Comparison of ENCODE assay signal across 9 cellular contexts in the genomic region with DNA sequence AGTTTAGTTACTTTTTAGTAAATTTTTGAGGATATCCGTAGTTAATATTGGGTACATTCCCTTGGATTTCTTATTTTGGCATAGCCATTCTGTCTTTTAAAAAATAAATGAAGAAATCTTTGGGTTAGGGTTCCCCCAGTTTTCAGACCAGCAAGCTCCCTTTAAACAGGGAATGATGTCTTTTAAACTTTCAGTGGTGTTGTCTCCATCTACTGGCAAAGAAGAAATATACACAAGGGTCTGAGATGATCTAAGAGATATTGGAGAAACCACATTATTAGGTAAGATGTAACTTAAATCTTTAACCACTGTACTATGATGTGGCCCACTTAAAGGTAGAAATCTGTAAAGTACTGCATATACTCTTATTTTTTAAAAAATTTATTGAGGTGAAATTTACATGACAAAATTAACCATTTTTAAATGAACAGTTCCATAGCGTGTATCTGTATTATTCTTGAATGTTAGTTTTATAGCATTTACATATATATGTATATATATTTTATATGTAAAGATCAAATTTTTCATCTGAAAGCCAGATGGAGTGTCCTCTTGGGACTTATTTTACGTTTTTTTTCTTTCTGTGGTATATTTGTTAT. TPM values are rescaled to one million over a fixed set of nuclear protein-coding genes. Genes with fewer than 3 reads are reported as not detected.
A peak's percentile ranks its signal among the peaks of the same experiment; 100 is the strongest.
DNase-seq lines count a peak whose midpoint lies in the region; ATAC-seq, FAIRE-seq and TF ChIP-seq lines count a peak whose summit lies in the region.
"Had no signal": no experiment of that assay in that cellular context is flagged by ENCODE, and none has a peak within 500 bp of the region (broad histone marks: within the 10 kb centered on the region; RNA-seq: fewer than 3 reads in every experiment).

No MANE protein-coding gene starts in this region.

- no peak overlapping the region for H2AFZ ChIP-seq in K562 (ENCODE audit: low read depth, low read length)

- no TSS peak for BruUV-seq in K562 (replicated peaks; lab: Mats Ljungman, UMichigan)

- H3K9me3 ChIP-seq in heart right ventricle (no peaks in the 10 kb centered on the region), right atrium auricular region (no peaks in the 10 kb centered on the region), K562 (replicated peaks; ENCODE audit: control insufficient read depth, insufficient read depth, low read depth, low read length) (no peaks in the 10 kb centered on the region)

- TF ChIP-seq CTCF in heart right ventricle (IDR thresholded peaks at IDR 0.05) (peak in 8 of 9 donors; percentile 16 to 67 (median 58)), right atrium auricular region (IDR thresholded peaks at IDR 0.05) (peak in 1 of 2 donors; percentile 65), K562 (IDR thresholded peaks at IDR 0.05 in 2 of 3, conservative IDR thresholded peaks at IDR 0.05 in 1 of 3; ENCODE audit: insufficient read depth in 2 of 3, low read depth in 1 of 3, low read length in 3 of 3) (peak; percentile 41 to 66 (median 44); a peak in 4 of 6 replicates)

- TF ChIP-seq EP300 in K562 (IDR thresholded peaks at IDR 0.05; ENCODE audit: low read length) = no peak

- POLR2A ChIA-PET in K562 (lab: Yijun Ruan, JAX) = interaction anchor here (1.3 kb wide), 2 partner anchors 20 to 31 kb away, joined by 3 to 4 read pairs; no protein-coding TSS in a partner anchor

- in situ Hi-C loops in K562 (cut with MboI) = no loop called here

- H3K4me3 ChIP-seq in heart right ventricle (no peak overlapping the region), right atrium auricular region (no peak overlapping the region), K562 (no peak overlapping the region)

- CTCF ChIA-PET in K562 (lab: Yijun Ruan, JAX; ENCODE audit: low intra/inter-chr PET ratio) = interaction anchor here (0.6 to 2.0 kb wide), 2 partner anchors 122 to 282 kb away, joined by 3 to 5 read pairs; no protein-coding TSS in a partner anchor

- ATAC-seq in heart right ventricle (no peak), K562 (peak; percentile 84), left colon (peak; percentile 66)

- H3K36me3 ChIP-seq in heart right ventricle (peaks cover 0 to 87% (median 15%) of the 10 kb centered on the region in 9 donors), right atrium auricular region (peaks cover 48% of the 10 kb centered on the region), K562 (ENCODE audit: control insufficient read depth, insufficient read depth, low read length) (peaks cover 80% of the 10 kb centered on the region)

- H3K9me1 ChIP-seq in K562 (ENCODE audit: control insufficient read depth, insufficient read depth, low read length) = no peaks in the 10 kb centered on the region

- no peak for TF ChIP-seq POLR2A in K562 (conservative IDR thresholded peaks at IDR 0.05)

- H3K27ac ChIP-seq in heart right ventricle (no peak overlapping the region), right atrium auricular region (no peak overlapping the region), K562 (ENCODE audit: extremely low read depth, low read depth, low read length) (no peak overlapping the region)

- 76 to 82% methylated on average over 3 of the region's 3 CpGs for WGBS in heart right ventricle, 2 donors
- 67% methylated on average over 3 of the region's 3 CpGs for WGBS in K562 (ENCODE audit: insufficient coverage, low coverage, missing lambda C conversion rate)

- DNase-seq in heart right ventricle (no peak), right atrium auricular region (ENCODE audit: low spot score) (no peak), NCI-H2227 (lab: John Stamatoyannopoulos, UW; ENCODE audit: unreplicated experiment) (peak; percentile 10), K562 (ENCODE audit: extremely low read depth in 1 of 4, low spot score in 3 of 4) (peak; percentile 30 to 43 (median 37)), left colon (no peak), urothelium cell line (ENCODE audit: low spot score) (peak; percentile 17), NCI-H2107 (lab: John Stamatoyannopoulos, UW) (no peak), NCI-H2196 treated with DMSO at 0.1 percent for 48 hours (lab: John Stamatoyannopoulos, UW; ENCODE audit: unreplicated experiment) (no peak)

- H3K79me2 ChIP-seq in K562 (ENCODE audit: control insufficient read depth, insufficient read depth, low read length) = peaks cover 8% of the 10 kb centered on the region; the same call in 1 of the 3 replicates

- no peaks in the 10 kb centered on the region for H3K27me3 ChIP-seq in heart right ventricle
- H3K27me3 ChIP-seq in right atrium auricular region = no peaks in the 10 kb centered on the region
- no peaks in the 10 kb centered on the region for H3K27me3 ChIP-seq in K562 (ENCODE audit: control insufficient read depth in 2 of 2, insufficient read depth in 2 of 2, low read length in 2 of 2)

- FAIRE-seq in K562 (lab: Jason Lieb, UNC) (peak; percentile 68), urothelium cell line (lab: Jason Lieb, UNC) (no peak)
- FAIRE-seq: colon had no signal

- H3K4me1 ChIP-seq in heart right ventricle (no peaks in the 10 kb centered on the region), right atrium auricular region (no peaks in the 10 kb centered on the region), K562 (replicated peaks in 1 of 2; ENCODE audit: control insufficient read depth in 2 of 2, insufficient read depth in 2 of 2, low read length in 2 of 2) (no peaks in the 10 kb centered on the region)

- no peak overlapping the region for H3K4me2 ChIP-seq in K562 (ENCODE audit: insufficient read depth, low read length)

- intact Hi-C loops in heart right ventricle (cut with DNase I) (loop anchor here in 1 of 10 donors (5.0 kb wide), 1 partner anchor 75 kb away; a partner anchor contains a TSS), K562 (cut with micrococcal nuclease) (loop anchor here (10.0 kb wide), 1 partner anchor 287 kb away; no protein-coding TSS in a partner anchor), left colon (cut with DNase I, micrococcal nuclease) (no loop called here)

- H3K9ac ChIP-seq in K562 (ENCODE audit: insufficient read depth in 1 of 2, low read depth in 2 of 2, low read length in 2 of 2) = no peak overlapping the region

- no peaks in the 10 kb centered on the region for H4K20me1 ChIP-seq in K562 (replicated peaks; ENCODE audit: control insufficient read depth, insufficient read depth, low read length)

- TF ChIP-seq RAD21 in K562 (CRISPR knock-in tag; conservative IDR thresholded peaks at IDR 0.05 in 1 of 2, IDR thresholded peaks at IDR 0.05 in 1 of 2) = peak; percentile 51 to 65

TF ChIP-seq in K562, 482 proteins besides CTCF, POLR2A, EP300 and RAD21:
- TF ChIP-seq GATA2 (CRISPR knock-in tag; IDR thresholded peaks at IDR 0.05) = peak; percentile 65; the same call in 1 of the 2 replicates
- TF ChIP-seq NFE2 (IDR thresholded peaks at IDR 0.05; ENCODE audit: low read depth) = no peak
- TF ChIP-seq SMC3 (conservative IDR thresholded peaks at IDR 0.05; ENCODE audit: insufficient read depth, low read depth, low read length) = 0 out of 2 replicates have a peak, but pooled peaks have one; percentile 7
- no peak for TF ChIP-seq PRPF4 (IDR thresholded peaks at IDR 0.05; ENCODE audit: insufficient read depth, low read depth, low read length, poor library complexity, severe bottlenecking)
- TF ChIP-seq, protein P1, sequence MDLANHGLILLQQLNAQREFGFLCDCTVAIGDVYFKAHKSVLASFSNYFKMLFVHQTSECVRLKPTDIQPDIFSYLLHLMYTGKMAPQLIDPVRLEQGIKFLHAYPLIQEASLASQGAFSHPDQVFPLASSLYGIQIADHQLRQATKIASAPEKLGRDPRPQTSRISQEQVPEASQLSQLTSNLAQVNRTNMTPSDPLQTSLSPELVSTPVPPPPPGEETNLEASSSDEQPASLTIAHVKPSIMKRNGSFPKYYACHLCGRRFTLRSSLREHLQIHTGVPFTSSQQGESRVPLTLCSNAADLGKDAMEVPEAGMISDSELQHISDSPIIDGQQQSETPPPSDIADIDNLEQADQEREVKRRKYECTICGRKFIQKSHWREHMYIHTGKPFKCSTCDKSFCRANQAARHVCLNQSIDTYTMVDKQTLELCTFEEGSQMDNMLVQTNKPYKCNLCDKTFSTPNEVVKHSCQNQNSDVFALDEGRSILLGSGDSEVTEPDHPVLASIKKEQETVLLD (IDR thresholded peaks at IDR 0.05) = no peak
- 0 out of 4 replicates have a peak, but pooled peaks of 1 of the 2 experiments have one; percentile 32 for TF ChIP-seq MAZ (CRISPR knock-in tag; conservative IDR thresholded peaks at IDR 0.05 in 1 of 2, IDR thresholded peaks at IDR 0.05 in 1 of 2)

RNA-seq across cellular contexts. Expression of a gene that starts 35.1 kb away (rescaled TPM):
- total RNA-seq in heart right ventricle = 100 to 1,000 TPM in 1 of 10 donors, 10 to 100 TPM in 9; 64.5 to 105 (median 81.4) TPM
- polyA plus RNA-seq in heart right ventricle = 10 to 100 TPM; 30.4 to 86.6 TPM
- total RNA-seq in right atrium auricular region = 10 to 100 TPM; 27.2 to 34.5 TPM
- 59.3 and 164 TPM in 2 replicates for total RNA-seq in K562 (2011; cell fraction: chromatin; rRNA removed; ENCODE audit: low replicate concordance)
- total RNA-seq in K562 (2011; cell fraction: nucleolus; rRNA removed) = 30.7 and 36.6 TPM in 2 replicates
- total RNA-seq in K562 (2011; cell fraction: nucleoplasm; rRNA removed) = 61.7 and 80.6 TPM in 2 replicates
- 80.7 and 85.0 TPM in 2 replicates for total RNA-seq in K562 (2014; rRNA removed)
- total RNA-seq in K562 (2014; rRNA removed; fragmentation: Illumina TruSeq; extraction: Trizol) = 151 and 171 TPM in 2 replicates
- total RNA-seq in K562 (2015; rRNA removed; fragmentation: Illumina TruSeq; extraction: Trizol) = 146 and 164 TPM in 2 replicates
- total RNA-seq in K562 (2021) = 150 and 153 TPM in 2 replicates
- polyA plus RNA-seq in K562 (2011; rRNA removed) = 152 and 217 TPM in 2 replicates
- 38.7 and 77.9 TPM in 2 replicates for polyA plus RNA-seq in K562 (2011; cell fraction: cytosol; rRNA removed)
- 25.5 and 42.4 TPM in 2 replicates for polyA plus RNA-seq in K562 (2011; cell fraction: nucleus; rRNA removed)
- polyA plus RNA-seq in K562 (2012) = 150 and 152 TPM in 2 replicates
- 192 and 215 TPM in 2 replicates for polyA plus RNA-seq in K562 (2014; fragmentation: Illumina TruSeq; extraction: Trizol)
- 10 to 100 TPM; 44.2 to 48.4 TPM for polyA plus RNA-seq in K562 (2014; fragmentation: Nextera tagmentation; extraction: Ambion mirVana)
- 111 and 150 TPM in 2 replicates for polyA plus RNA-seq in K562 (2014; rRNA removed)
- polyA minus RNA-seq in K562 (2011; rRNA and poly(A)+ RNA removed) = 184 and 187 TPM in 2 replicates
- 46.2 and 66.9 TPM in 2 replicates for polyA minus RNA-seq in K562 (2011; cell fraction: cytosol; rRNA and poly(A)+ RNA removed)
- 17.0 and 31.5 TPM in 2 replicates for polyA minus RNA-seq in K562 (2011; cell fraction: nucleus; rRNA and poly(A)+ RNA removed)
- total RNA-seq in left colon = 10 to 100 TPM; 49.1 to 60.2 TPM

Comparison
In these comparisons a context has a peak if more than half of its experiments do, and no peak if none do; other contexts are left out.
1. ATAC-seq: peak in K562 (single experiment) and left colon (single experiment); none in heart right ventricle (0 of 8).
2. DNase-seq: peak in NCI-H2227 (single experiment), K562 (4 of 4) and urothelium cell line (single experiment); none in heart right ventricle (0 of 2), right atrium auricular region (single experiment), left colon (0 of 2), NCI-H2107 (single experiment) and NCI-H2196 treated with DMSO at 0.1 percent for 48 hours (single experiment).